16 cellular contexts compared by ENCODE assay signal in the genomic region with DNA sequence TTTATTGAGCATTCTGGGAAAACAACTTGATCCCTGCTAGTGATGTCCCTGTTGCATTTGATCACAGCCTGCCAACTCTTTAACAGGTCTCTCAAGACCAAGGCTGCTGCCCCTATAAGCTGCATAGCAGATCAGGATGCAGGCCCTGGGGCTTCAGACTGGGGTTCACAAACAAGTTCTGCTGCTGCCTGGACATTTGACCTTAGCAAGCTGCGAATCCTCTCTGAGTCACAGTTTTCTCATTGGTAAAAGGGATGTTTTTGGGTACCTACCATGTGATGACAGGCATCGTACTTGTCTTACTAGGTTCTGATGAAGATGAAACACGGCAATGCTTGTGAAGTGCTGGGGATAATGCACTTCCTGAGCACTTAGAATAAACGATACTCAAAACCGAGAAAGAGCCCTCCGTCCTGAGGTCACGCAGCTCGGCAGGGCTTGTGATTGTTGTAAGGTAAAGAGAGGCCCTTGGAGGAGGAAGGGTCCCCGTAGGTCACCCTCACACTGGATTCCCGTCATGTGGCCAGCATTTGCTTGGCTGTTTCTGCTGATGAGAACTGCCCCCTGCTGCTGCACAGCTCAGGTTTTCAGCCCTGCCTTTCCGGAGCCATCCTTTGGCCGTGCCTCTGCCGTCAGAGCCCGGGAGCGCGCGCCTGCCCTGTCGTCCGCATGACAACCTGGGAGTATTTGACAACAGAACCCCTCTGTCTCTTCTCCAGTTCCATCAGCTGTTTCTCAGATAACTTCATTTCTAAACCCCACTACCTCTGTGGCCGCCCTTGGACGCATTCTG. TPM values are rescaled to one million over a fixed set of nuclear protein-coding genes. Genes with fewer than 3 reads are reported as not detected.
DNase-seq lines count a peak whose midpoint lies in the region; ATAC-seq and TF ChIP-seq lines count a peak whose summit lies in the region.
"Had no signal": no experiment of that assay in that cellular context is flagged by ENCODE, and none has a peak within 500 bp of the region (broad histone marks: within the 10 kb centered on the region; RNA-seq: fewer than 3 reads in every experiment).

No MANE protein-coding gene starts in this region.

- DNase-seq in HCEC 1CT: peak; percentile 54
- DNase-seq in MCF 10A (ENCODE audit: unreplicated experiment): no peak
- DNase-seq in left lung: no peak
- no peak for DNase-seq in DMS153 (lab: John Stamatoyannopoulos, UW)
- DNase-seq in body of pancreas: no peak
- DNase-seq in AG20443 (ENCODE audit: low spot score): no peak
- DNase-seq: activated CD4-positive, CD25-positive, alpha-beta regulatory T cell; activated T-cell treated with anti-CD3 and anti-CD28 coated beads, Interleukin-2, amount 50 U/mL, for 4 hours; amygdala; CD4-positive, alpha-beta T cell; naive thymus-derived CD8-positive, alpha-beta T cell; NCI-H1436 treated with DMSO at 0.1 percent for 48 hours; NCI-H774; stimulated activated naive B cell treated with anti-CD40 and anti-IgM and Interleukin-4, amounts not matched to agents 10 μg/mL and 1 μg/mL and 100 μg/mL, for 72 hours had no signal

- 83 to 90% methylated on average over 20 to 21 of the region's 21 CpGs for whole genome bisulfite sequencing in body of pancreas, 2 donors

- intact Hi-C loops in MCF 10A (cut with micrococcal nuclease) (no loop called here), left lung (cut with DNase I) (no loop called here), body of pancreas (cut with DNase I) (no loop called here)

- H3K4me3 Mint-ChIP-seq in MCF 10A (ENCODE audit: unreplicated experiment): no peak overlapping the region
- H3K4me3 Mint-ChIP-seq: activated T-cell treated with anti-CD3 and anti-CD28 coated beads, Interleukin-2, amount 50 U/mL, for 4 hours; CD4-positive, alpha-beta T cell; naive thymus-derived CD8-positive, alpha-beta T cell; stimulated activated naive B cell treated with anti-CD40 and anti-IgM and Interleukin-4, amounts not matched to agents 10 μg/mL and 1 μg/mL and 100 μg/mL, for 72 hours had no signal

- H3K27ac Mint-ChIP-seq in MCF 10A (ENCODE audit: low read depth, unreplicated experiment): peak overlapping the region; percentile 89
- H3K27ac Mint-ChIP-seq: CD4-positive, alpha-beta T cell; naive thymus-derived CD8-positive, alpha-beta T cell; stimulated activated naive B cell treated with anti-CD40 and anti-IgM and Interleukin-4, amounts not matched to agents 10 μg/mL and 1 μg/mL and 100 μg/mL, for 72 hours had no signal

- TF ChIP-seq POLR2A in body of pancreas (IDR thresholded peaks at IDR 0.05): no peak

- H3K4me2 ChIP-seq in skeletal muscle satellite cell (ENCODE audit: low read length): peak overlapping the region; percentile 52

- peaks cover 0 to 28% of the 10 kb centered on the region in 2 donors for H3K27me3 ChIP-seq in left lung
- no peaks in the 10 kb centered on the region for H3K27me3 ChIP-seq in skeletal muscle satellite cell (ENCODE audit: control insufficient read depth, insufficient read depth, low read length)
- H3K27me3 ChIP-seq in body of pancreas: no peaks in the 10 kb centered on the region

- TF ChIP-seq CTCF in MCF 10A (IDR thresholded peaks at IDR 0.05; ENCODE audit: unreplicated experiment) (no peak), left lung (IDR thresholded peaks at IDR 0.05) (no peak), body of pancreas (IDR thresholded peaks at IDR 0.05) (no peak)

- no peaks in the 10 kb centered on the region for H3K36me3 ChIP-seq in left lung
- H3K36me3 ChIP-seq in skeletal muscle satellite cell (ENCODE audit: insufficient read depth, low read length): no peaks in the 10 kb centered on the region
- no peaks in the 10 kb centered on the region for H3K36me3 ChIP-seq in body of pancreas (replicated peaks in 1 of 2; ENCODE audit: insufficient read depth in 1 of 2, low read depth in 2 of 2)

- CTCF ChIA-PET in MCF 10A (lab: Yijun Ruan, JAX): interaction anchor here (0.7 to 5.7 kb wide), 4 partner anchors 43 to 224 kb away, joined by 3 to 26 read pairs (median 4); no protein-coding TSS in a partner anchor

- H3K9me3 ChIP-seq in left lung (no peaks in the 10 kb centered on the region), skeletal muscle satellite cell (replicated peaks; ENCODE audit: low read length) (no peaks in the 10 kb centered on the region), body of pancreas (no peaks in the 10 kb centered on the region)

- no peaks in the 10 kb centered on the region for H3K27me3 Mint-ChIP-seq in MCF 10A (ENCODE audit: insufficient read depth, unreplicated experiment)

- H3K27ac ChIP-seq in left lung (peak overlapping the region; percentile 58 to 71), body of pancreas (peak overlapping the region in 1 of 4 donors; percentile 14)

- H3K4me1 ChIP-seq in left lung: peaks cover 7 to 29% of the 10 kb centered on the region in 2 donors
- H3K4me1 ChIP-seq in skeletal muscle satellite cell (ENCODE audit: control insufficient read depth, insufficient read depth, low read length): peaks cover 29% of the 10 kb centered on the region
- peaks cover 30% of the 10 kb centered on the region for H3K4me1 ChIP-seq in body of pancreas

- ATAC-seq in left lung (no peak), body of pancreas (no peak), HG02623 (IDR thresholded peaks at IDR 0.05; ENCODE audit: unreplicated experiment) (no peak)
- ATAC-seq: activated T-cell treated with anti-CD3 and anti-CD28 coated beads, Interleukin-2, amount 50 U/mL, for 4 hours; naive thymus-derived CD8-positive, alpha-beta T cell; stimulated activated naive B cell treated with anti-CD40 and anti-IgM and Interleukin-4, amounts not matched to agents 10 μg/mL and 1 μg/mL and 100 μg/mL, for 72 hours had no signal

- no TSS peak for BruUV-seq in MCF 10A (replicated peaks; lab: Mats Ljungman, UMichigan)

- peaks cover 30% of the 10 kb centered on the region for H3K4me1 Mint-ChIP-seq in MCF 10A (ENCODE audit: insufficient read depth, unreplicated experiment)

- POLR2A ChIA-PET in MCF 10A (lab: Yijun Ruan, JAX): interaction anchor here (0.7 kb wide), 1 partner anchor 13 kb away, joined by 3 read pairs; no protein-coding TSS in a partner anchor

- no peaks in the 10 kb centered on the region for H3K9me3 Mint-ChIP-seq in MCF 10A (ENCODE audit: unreplicated experiment)
- H3K9me3 Mint-ChIP-seq: activated T-cell treated with anti-CD3 and anti-CD28 coated beads, Interleukin-2, amount 50 U/mL, for 4 hours; CD4-positive, alpha-beta T cell; naive thymus-derived CD8-positive, alpha-beta T cell; stimulated activated naive B cell treated with anti-CD40 and anti-IgM and Interleukin-4, amounts not matched to agents 10 μg/mL and 1 μg/mL and 100 μg/mL, for 72 hours had no signal

- H3K4me3 ChIP-seq in left lung: no peak overlapping the region
- no peak overlapping the region for H3K4me3 ChIP-seq in skeletal muscle satellite cell (ENCODE audit: low read length)
- H3K4me3 ChIP-seq in body of pancreas: no peak overlapping the region

- no peaks in the 10 kb centered on the region for H3K36me3 Mint-ChIP-seq in MCF 10A (ENCODE audit: insufficient read depth, unreplicated experiment)
- H3K36me3 Mint-ChIP-seq: naive thymus-derived CD8-positive, alpha-beta T cell; stimulated activated naive B cell treated with anti-CD40 and anti-IgM and Interleukin-4, amounts not matched to agents 10 μg/mL and 1 μg/mL and 100 μg/mL, for 72 hours had no signal

- peak overlapping the region; percentile 55 for H3K9ac ChIP-seq in skeletal muscle satellite cell (ENCODE audit: low read depth, low read length)

RNA-seq across cellular contexts. Expression of a gene that starts 39.1 kb away (rescaled TPM):
- total RNA-seq in MCF 10A (2022) (12.6 and 13.4 TPM in 2 replicates), left lung (10 to 100 TPM; 35.6 to 36.8 TPM), body of pancreas (10 to 100 TPM; 14.0 to 18.5 TPM)
- 5.8 and 15.9 TPM in 2 replicates for total RNA-seq in skeletal muscle satellite cell (2012; rRNA removed)
